Comparison of ENCODE assay signal across 1 cellular context in the genomic region with DNA sequence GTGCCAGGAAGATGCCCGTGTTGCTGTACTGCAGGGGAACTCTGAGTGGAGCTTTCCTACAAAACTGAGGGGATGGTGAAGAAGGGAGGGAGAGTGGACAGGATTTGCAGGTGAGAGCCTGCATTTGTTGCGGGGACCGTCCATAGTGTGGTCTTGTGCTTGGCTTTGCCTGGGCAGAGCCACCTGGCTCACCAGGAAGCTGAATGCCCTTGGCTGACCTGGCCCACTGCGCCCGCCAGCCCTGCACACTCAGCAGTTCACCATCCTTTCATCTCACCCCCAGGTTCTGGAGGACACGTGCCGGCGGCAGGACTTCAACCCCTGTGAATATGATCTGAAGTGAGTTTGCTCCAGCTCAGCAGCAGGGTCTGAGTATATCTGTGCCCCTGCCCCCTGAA.
TF ChIP-seq lines count a peak whose summit lies in the region.

No MANE protein-coding gene starts in this region.

TF ChIP-seq in H1, 55 proteins besides CTCF, POLR2A, EP300 and RAD21:
- TF ChIP-seq E2F6 (IDR thresholded peaks at IDR 0.05) (no peak), POLR2AphosphoS5 (IDR thresholded peaks at IDR 0.05; ENCODE audit: low read depth, low read length) (no peak), SIN3A (conservative IDR thresholded peaks at IDR 0.05 in 1 of 2, IDR thresholded peaks at IDR 0.05 in 1 of 2; ENCODE audit: low read depth in 1 of 2, low read length in 2 of 2) (no peak), EZH2 (IDR thresholded peaks at IDR 0.05; ENCODE audit: low read depth, low read length, severe bottlenecking) (no peak), KDM5A (IDR thresholded peaks at IDR 0.05; ENCODE audit: low read length) (no peak), ASH2L (IDR thresholded peaks at IDR 0.05; ENCODE audit: low read length) (no peak), SP2 (IDR thresholded peaks at IDR 0.05; ENCODE audit: low read length) (no peak), YY1 (IDR thresholded peaks at IDR 0.05; ENCODE audit: low read depth, low read length) (no peak), EGR1 (IDR thresholded peaks at IDR 0.05; ENCODE audit: borderline replicate concordance, low read depth, low read length) (no peak)
